In genomic region chr4:147731611-147732515, GRCh38 we compare ENCODE assay signal across 2 cellular contexts.
A peak's percentile ranks its signal among the peaks of the same experiment; 100 is the strongest.
TF ChIP-seq lines count a peak whose summit lies in the region.

Gene ARHGAP10 (plus strand): TSS chr4:147732088. CDS start chr4:147732302, 214 bp downstream.

TF ChIP-seq in HEK293, 187 proteins besides CTCF, POLR2A, EP300 and RAD21 (continued from another document and continues in another):
- 0 out of 2 replicates have a peak, but pooled peaks have one; percentile 19 for TF ChIP-seq ZSCAN5A (tag by site-specific recombination; IDR thresholded peaks at IDR 0.05)
- peak; percentile 44; the same call in 1 of the 2 replicates for TF ChIP-seq KLF9 (tag by site-specific recombination; IDR thresholded peaks at IDR 0.05; ENCODE audit: low read depth)
- no peak for TF ChIP-seq RBAK (tag by site-specific recombination; IDR thresholded peaks at IDR 0.05)
- TF ChIP-seq ZBTB10 (tag by site-specific recombination; IDR thresholded peaks at IDR 0.05), result peak; percentile 76
- TF ChIP-seq ZNF488 (tag by site-specific recombination; IDR thresholded peaks at IDR 0.05), result no peak
- no peak for TF ChIP-seq ZNF510 (tag by site-specific recombination; IDR thresholded peaks at IDR 0.05; ENCODE audit: insufficient replicate concordance)
- no peak for TF ChIP-seq ZNF624 (tag by site-specific recombination; IDR thresholded peaks at IDR 0.05)
- TF ChIP-seq EGR2 (tag by site-specific recombination; IDR thresholded peaks at IDR 0.05; ENCODE audit: low read depth), result peak; percentile 93
- 0 out of 2 replicates have a peak, but pooled peaks have one; percentile 12 for TF ChIP-seq PRDM1 (tag by site-specific recombination; IDR thresholded peaks at IDR 0.05)
- peak; percentile 86; the same call in 1 of the 2 replicates for TF ChIP-seq ZNF610 (tag by site-specific recombination; IDR thresholded peaks at IDR 0.05; ENCODE audit: borderline replicate concordance)
- peak; percentile 90 for TF ChIP-seq ZBTB11 (tag by site-specific recombination; conservative IDR thresholded peaks at IDR 0.05; ENCODE audit: low read depth)
- TF ChIP-seq PATZ1 (tag by site-specific recombination; IDR thresholded peaks at IDR 0.05), result peak; percentile 91
- TF ChIP-seq MZF1 (tag by site-specific recombination; IDR thresholded peaks at IDR 0.05; ENCODE audit: borderline replicate concordance), result peak; percentile 90
- no peak for TF ChIP-seq ZNF529 (tag by site-specific recombination; IDR thresholded peaks at IDR 0.05; ENCODE audit: insufficient replicate concordance)
- TF ChIP-seq KLF7 (tag by site-specific recombination; IDR thresholded peaks at IDR 0.05; ENCODE audit: borderline replicate concordance), result 0 out of 2 replicates have a peak, but pooled peaks have one; percentile 35
- peak; percentile 75 for TF ChIP-seq WT1 (tag by site-specific recombination; IDR thresholded peaks at IDR 0.05)

TF ChIP-seq in HepG2, 621 proteins besides CTCF, POLR2A, EP300 and RAD21 (continued from another document and continues in another):
- TF ChIP-seq ZFP91 (CRISPR knock-in tag; IDR thresholded peaks at IDR 0.05; ENCODE audit: borderline replicate concordance) (peak; percentile 13; the same call in 1 of the 2 replicates), ZFY (CRISPR knock-in tag; IDR thresholded peaks at IDR 0.05) (0 out of 2 replicates have a peak, but pooled peaks have one; percentile 29), ZBTB34 (CRISPR knock-in tag; IDR thresholded peaks at IDR 0.05) (no peak), ZNF362 (CRISPR knock-in tag; IDR thresholded peaks at IDR 0.05; ENCODE audit: borderline replicate concordance) (no peak), ZNF850 (CRISPR knock-in tag; conservative IDR thresholded peaks at IDR 0.05) (no peak), SIN3B (IDR thresholded peaks at IDR 0.05; ENCODE audit: low read length) (no peak), CSRNP2 (CRISPR knock-in tag; conservative IDR thresholded peaks at IDR 0.05; ENCODE audit: low read depth) (no peak), EEA1 (CRISPR knock-in tag; IDR thresholded peaks at IDR 0.05; ENCODE audit: borderline replicate concordance) (no peak), ZNF710 (CRISPR knock-in tag; IDR thresholded peaks at IDR 0.05; ENCODE audit: borderline replicate concordance) (0 out of 2 replicates have a peak, but pooled peaks have one; percentile 0), ZBTB10 (CRISPR knock-in tag; IDR thresholded peaks at IDR 0.05; ENCODE audit: borderline replicate concordance) (no peak), ZSCAN9 (CRISPR knock-in tag; IDR thresholded peaks at IDR 0.05; ENCODE audit: borderline replicate concordance) (no peak), MXD3 (CRISPR knock-in tag; IDR thresholded peaks at IDR 0.05) (no peak), ZNF646 (CRISPR knock-in tag; IDR thresholded peaks at IDR 0.05) (no peak), YEATS4 (CRISPR knock-in tag; IDR thresholded peaks at IDR 0.05; ENCODE audit: borderline replicate concordance) (no peak), BORCS8-MEF2B (CRISPR knock-in tag; IDR thresholded peaks at IDR 0.05) (0 out of 2 replicates have a peak, but pooled peaks have one; percentile 17), GLMP (CRISPR knock-in tag; IDR thresholded peaks at IDR 0.05; ENCODE audit: borderline replicate concordance) (no peak), ZSCAN31 (CRISPR knock-in tag; IDR thresholded peaks at IDR 0.05; ENCODE audit: low read depth) (no peak)
